1 cellular context compared by ENCODE assay signal in genomic region chr15:31340047-31340446, GRCh38.
TF ChIP-seq lines count a peak whose summit lies in the region.

No MANE protein-coding gene starts in this region.

TF ChIP-seq in IMR-90, 13 proteins besides CTCF, POLR2A, EP300 and RAD21 (continued from another document):
- no peak for TF ChIP-seq USF2 (IDR thresholded peaks at IDR 0.05; ENCODE audit: low read depth, low read length)
- TF ChIP-seq FOS (IDR thresholded peaks at IDR 0.05; ENCODE audit: low read depth, low read length): no peak
- no peak for TF ChIP-seq CHD1 (IDR thresholded peaks at IDR 0.05; ENCODE audit: low read depth, low read length)
- no peak for TF ChIP-seq MXI1 (IDR thresholded peaks at IDR 0.05; ENCODE audit: borderline replicate concordance, low read depth, low read length)
- no peak for TF ChIP-seq RFX5 (IDR thresholded peaks at IDR 0.05; ENCODE audit: low read depth, low read length)
